ENCODE assay signal across 24 cellular contexts in genomic region chr20:20409326-20409725, GRCh38. TPM values are rescaled to one million over a fixed set of nuclear protein-coding genes. Genes with fewer than 3 reads are reported as not detected.
DNase-seq lines count a peak whose midpoint lies in the region; ATAC-seq, FAIRE-seq and TF ChIP-seq lines count a peak whose summit lies in the region.
"Had no signal": no experiment of that assay in that cellular context is flagged by ENCODE, and none has a peak within 500 bp of the region (broad histone marks: within the 10 kb centered on the region; RNA-seq: fewer than 3 reads in every experiment).

No MANE protein-coding gene starts in this region.

- H3K4ac ChIP-seq in H1 (replicated peaks; ENCODE audit: insufficient read length, low read depth, low read length) = no peak overlapping the region

- H3K36me3 ChIP-seq in WERI-Rb-1 (no peaks in the 10 kb centered on the region), H1 (ENCODE audit: control insufficient read depth in 2 of 4, insufficient read depth in 4 of 4, low read length in 3 of 4) (no peaks in the 10 kb centered on the region), thyroid gland (no peaks in the 10 kb centered on the region)

- no peak overlapping the region for H3K23ac ChIP-seq in H1 (ENCODE audit: insufficient read length)

- DNase-seq in activated CD4-positive, alpha-beta T cell treated with anti-CD3 and anti-CD28 coated beads for 36 hours = no peak
- no peak for DNase-seq in activated CD4-positive, alpha-beta T cell treated with anti-CD3 and anti-CD28 coated beads, Interleukin-2, amount 10 ng/mL, durations not matched to agents 7 days and 5 days
- DNase-seq in WERI-Rb-1 (peak; percentile 77), H1 (ENCODE audit: low read depth in 1 of 2, low spot score in 2 of 2) (no peak), thyroid gland (no peak)
- DNase-seq: ACHN; Caco-2; CD4-positive, alpha-beta T cell; DMS53; DND-41; EL; GM23248; H7; HFFc6 had no signal

- 91% methylated on average over 4 of the region's 4 CpGs; no CpG with 5 or more reads in 1 of the 2 experiments for WGBS in H1 (ENCODE audit: extremely low coverage in 1 of 2, insufficient coverage in 1 of 2, insufficient read length in 1 of 2, insufficient replicate concordance in 2 of 2, low coverage in 1 of 2, low lambda C conversion rate in 2 of 2, missing lambda C conversion rate in 1 of 2), 2 experiments
- WGBS in thyroid gland, 2 donors = 100% methylated on average over 4 of the region's 4 CpGs

- ATAC-seq in activated CD4-positive, alpha-beta T cell treated with anti-CD3 and anti-CD28 coated beads for 36 hours = no peak
- no peak for ATAC-seq in GM21390 (IDR thresholded peaks at IDR 0.05; ENCODE audit: unreplicated experiment)
- ATAC-seq: GM12878, HCT116 had no signal

- no peaks in the 10 kb centered on the region for H3K79me2 ChIP-seq in H1 (ENCODE audit: control insufficient read depth in 1 of 2, insufficient read depth in 2 of 2, low read length in 2 of 2)

- H3K56ac ChIP-seq in H1 (replicated peaks; ENCODE audit: insufficient read length, low read depth, low read length) = no peak overlapping the region

- peaks cover 41% of the 10 kb centered on the region for H3K4me1 Mint-ChIP-seq in activated CD4-positive, alpha-beta T cell treated with anti-CD3 and anti-CD28 coated beads for 36 hours
- peaks cover 1% of the 10 kb centered on the region for H3K4me1 Mint-ChIP-seq in activated CD4-positive, alpha-beta T cell treated with anti-CD3 and anti-CD28 coated beads, Interleukin-2, amount 10 ng/mL, durations not matched to agents 7 days and 5 days

- H4K20me1 ChIP-seq in H1 (replicated peaks in 1 of 2; ENCODE audit: control insufficient read depth in 1 of 2, insufficient read depth in 2 of 2, low read length in 2 of 2) = no peaks in the 10 kb centered on the region

- no peak overlapping the region for H2AK5ac ChIP-seq in H1 (ENCODE audit: low read depth, low read length)

- TF ChIP-seq POLR2A in H1 (IDR thresholded peaks at IDR 0.05; ENCODE audit: control extremely low read depth in 1 of 2, low read depth in 2 of 2, low read length in 2 of 2) (no peak), thyroid gland (IDR thresholded peaks at IDR 0.05) (no peak)

- no peaks in the 10 kb centered on the region for H3K79me1 ChIP-seq in H1 (ENCODE audit: low read depth, low read length)

- H2BK15ac ChIP-seq in H1 (ENCODE audit: low read length) = no peak overlapping the region

- H3K4me2 ChIP-seq in H1 (ENCODE audit: insufficient read depth in 1 of 2, low read depth in 2 of 2, low read length in 2 of 2) = no peak overlapping the region

- TF ChIP-seq CTCF in WERI-Rb-1 (IDR thresholded peaks at IDR 0.05; ENCODE audit: low read depth, low read length) = no peak
- no peak for TF ChIP-seq CTCF in H1 (IDR thresholded peaks at IDR 0.05; ENCODE audit: control extremely low read depth in 1 of 3, insufficient read depth in 1 of 3, low read depth in 1 of 3, low read length in 3 of 3)
- TF ChIP-seq CTCF in thyroid gland (IDR thresholded peaks at IDR 0.05) = no peak

- intact Hi-C loops in activated CD4-positive, alpha-beta T cell treated with anti-CD3 and anti-CD28 coated beads for 36 hours (cut with DNase I, micrococcal nuclease) = no loop called here
- intact Hi-C loops in thyroid gland (cut with DNase I) = no loop called here

- H2BK120ac ChIP-seq in H1 (replicated peaks; ENCODE audit: low read depth, low read length) = no peak overlapping the region

- H3K23me2 ChIP-seq in H1 (ENCODE audit: low read depth, low read length) = no peaks in the 10 kb centered on the region

- FAIRE-seq in H1 (lab: Jason Lieb, UNC) = peak; percentile 24
- FAIRE-seq: D721Med had no signal

- H4K91ac ChIP-seq in H1 (replicated peaks; ENCODE audit: insufficient read length, low read length) = no peak overlapping the region

- TF ChIP-seq EP300 in H1 (IDR thresholded peaks at IDR 0.05; ENCODE audit: borderline replicate concordance in 1 of 2, low read depth in 2 of 2, low read length in 2 of 2) = no peak

- peak overlapping the region; percentile 9 for H3K27ac Mint-ChIP-seq in activated CD4-positive, alpha-beta T cell treated with anti-CD3 and anti-CD28 coated beads for 36 hours
- H3K27ac Mint-ChIP-seq in activated CD4-positive, alpha-beta T cell treated with anti-CD3 and anti-CD28 coated beads, Interleukin-2, amount 10 ng/mL, durations not matched to agents 7 days and 5 days = no peak overlapping the region
- H3K27ac Mint-ChIP-seq: CD4-positive, alpha-beta T cell; HFFc6 had no signal

- no peak overlapping the region for H2BK5ac ChIP-seq in H1 (ENCODE audit: low read depth, low read length)

- H3K9me3 Mint-ChIP-seq in activated CD4-positive, alpha-beta T cell treated with anti-CD3 and anti-CD28 coated beads for 36 hours (ENCODE audit: low read depth) = no peaks in the 10 kb centered on the region
- no peaks in the 10 kb centered on the region for H3K9me3 Mint-ChIP-seq in activated CD4-positive, alpha-beta T cell treated with anti-CD3 and anti-CD28 coated beads, Interleukin-2, amount 10 ng/mL, durations not matched to agents 7 days and 5 days
- H3K9me3 Mint-ChIP-seq: CD4-positive, alpha-beta T cell; HFFc6 had no signal

- POLR2A ChIA-PET in activated CD4-positive, alpha-beta T cell treated with anti-CD3 and anti-CD28 coated beads for 36 hours (lab: Charles Lee) = no interaction called here
- POLR2A ChIA-PET in activated CD4-positive, alpha-beta T cell treated with anti-CD3 and anti-CD28 coated beads, Interleukin-2, amount 10 ng/mL, durations not matched to agents 7 days and 5 days (lab: Charles Lee) = no interaction called here
- POLR2A ChIA-PET in H1 (lab: Charles Lee; ENCODE audit: partially characterized antibody) = interaction anchor here (1.2 to 2.0 kb wide), 2 partner anchors 10 to 38 kb away, joined by 5 to 6 read pairs; no protein-coding TSS in a partner anchor

- H3K27me3 ChIP-seq in WERI-Rb-1 (ENCODE audit: insufficient read depth, low read depth, severe bottlenecking) (no peaks in the 10 kb centered on the region), H1 (replicated peaks in 1 of 4; ENCODE audit: control insufficient read depth in 3 of 4, extremely low read depth in 1 of 4, insufficient read depth in 3 of 4, low read length in 3 of 4) (no peaks in the 10 kb centered on the region), thyroid gland (no peaks in the 10 kb centered on the region)

- no peak overlapping the region for H2AFZ ChIP-seq in H1 (ENCODE audit: low read length)
- H2AFZ ChIP-seq: GM23248 had no signal

- H3K18ac ChIP-seq in H1 (ENCODE audit: extremely low read depth, low read length) = no peak overlapping the region

- H4K8ac ChIP-seq in H1 (ENCODE audit: extremely low read depth, insufficient read depth, low read length) = no peak overlapping the region

- CTCF ChIA-PET in activated CD4-positive, alpha-beta T cell treated with anti-CD3 and anti-CD28 coated beads for 36 hours (lab: Charles Lee) = interaction anchor here (0.7 to 1.8 kb wide), 5 partner anchors 9 to 83 kb away, joined by 3 to 5 read pairs (median 3); no protein-coding TSS in a partner anchor
- CTCF ChIA-PET in activated CD4-positive, alpha-beta T cell treated with anti-CD3 and anti-CD28 coated beads, Interleukin-2, amount 10 ng/mL, durations not matched to agents 7 days and 5 days (lab: Charles Lee) = no interaction called here
- CTCF ChIA-PET in H1 (lab: Charles Lee; ENCODE audit: partially characterized antibody) = interaction anchor here (0.8 to 3.3 kb wide), 6 partner anchors 16 to 226 kb away, joined by 3 to 17 read pairs (median 5); no protein-coding TSS in a partner anchor

- H3K27ac ChIP-seq in WERI-Rb-1 = peak overlapping the region; percentile 95
- H3K27ac ChIP-seq in H1 (ENCODE audit: low read depth, low read length) = no peak overlapping the region
- no peak overlapping the region for H3K27ac ChIP-seq in thyroid gland
- H3K27ac ChIP-seq: C4-2B, GM23248, HL-60 had no signal

- no peak overlapping the region for H3K4me3 Mint-ChIP-seq in activated CD4-positive, alpha-beta T cell treated with anti-CD3 and anti-CD28 coated beads for 36 hours
- no peak overlapping the region for H3K4me3 Mint-ChIP-seq in activated CD4-positive, alpha-beta T cell treated with anti-CD3 and anti-CD28 coated beads, Interleukin-2, amount 10 ng/mL, durations not matched to agents 7 days and 5 days
- H3K4me3 Mint-ChIP-seq: CD4-positive, alpha-beta T cell; HFFc6 had no signal

- no peak overlapping the region for H2BK20ac ChIP-seq in H1 (ENCODE audit: low read length)

- H3K27me3 Mint-ChIP-seq in activated CD4-positive, alpha-beta T cell treated with anti-CD3 and anti-CD28 coated beads for 36 hours = no peaks in the 10 kb centered on the region
- H3K27me3 Mint-ChIP-seq in activated CD4-positive, alpha-beta T cell treated with anti-CD3 and anti-CD28 coated beads, Interleukin-2, amount 10 ng/mL, durations not matched to agents 7 days and 5 days = no peaks in the 10 kb centered on the region
- H3K27me3 Mint-ChIP-seq: CD4-positive, alpha-beta T cell had no signal

- no peak overlapping the region for H3K14ac ChIP-seq in H1 (ENCODE audit: insufficient read length)

- H3K36me3 Mint-ChIP-seq in activated CD4-positive, alpha-beta T cell treated with anti-CD3 and anti-CD28 coated beads for 36 hours (ENCODE audit: low read depth) = peaks cover 22% of the 10 kb centered on the region
- H3K36me3 Mint-ChIP-seq in activated CD4-positive, alpha-beta T cell treated with anti-CD3 and anti-CD28 coated beads, Interleukin-2, amount 10 ng/mL, durations not matched to agents 7 days and 5 days (ENCODE audit: low read depth) = no peaks in the 10 kb centered on the region

- TF ChIP-seq RAD21 in H1 (IDR thresholded peaks at IDR 0.05 in 1 of 2, conservative IDR thresholded peaks at IDR 0.05 in 1 of 2; ENCODE audit: low read depth in 2 of 2, low read length in 2 of 2) = no peak

- H3K4me3 ChIP-seq in WERI-Rb-1 (ENCODE audit: low read depth, low read length) (no peak overlapping the region), H1 (ENCODE audit: extremely low read depth in 1 of 4, insufficient read depth in 2 of 4, low read depth in 3 of 4, low read length in 4 of 4) (no peak overlapping the region), thyroid gland (replicated peaks in 1 of 3) (no peak overlapping the region)
- H3K4me3 ChIP-seq: GM12878, GM23248 had no signal

- H2BK12ac ChIP-seq in H1 (ENCODE audit: low read depth, low read length) = no peak overlapping the region

- H3K4me1 ChIP-seq in H1 (replicated peaks in 1 of 4; ENCODE audit: control insufficient read depth in 3 of 4, insufficient read depth in 4 of 4, low read length in 3 of 4) (peaks cover 0 to 18% (median 11%) of the 10 kb centered on the region in 4 experiments; a peak in 5 of 7 replicates), thyroid gland (no peaks in the 10 kb centered on the region)
- H3K4me1 ChIP-seq: Caco-2 had no signal

- H3K9ac ChIP-seq in H1 (replicated peaks in 1 of 4; ENCODE audit: extremely low read depth in 1 of 4, low read depth in 3 of 4, low read length in 3 of 4) = no peak overlapping the region
- H3K9ac ChIP-seq: GM23248 had no signal

- H4K5ac ChIP-seq in H1 (ENCODE audit: insufficient read length, low read depth, low read length) = no peak overlapping the region

- no peaks in the 10 kb centered on the region for H3K9me3 ChIP-seq in WERI-Rb-1 (ENCODE audit: severe bottlenecking)
- no peaks in the 10 kb centered on the region for H3K9me3 ChIP-seq in H1 (ENCODE audit: insufficient read depth in 2 of 2, low read depth in 1 of 2, low read length in 1 of 2)
- no peaks in the 10 kb centered on the region for H3K9me3 ChIP-seq in thyroid gland
- H3K9me3 ChIP-seq: Caco-2 had no signal

RNA-seq across cellular contexts. Expression of gene INSM1, which starts 41.4 kb away (rescaled TPM):
- total RNA-seq in activated CD4-positive, alpha-beta T cell treated with anti-CD3 and anti-CD28 coated beads for 36 hours = 1 to 10 TPM; 6.1 to 6.8 TPM
- not detected for total RNA-seq in activated CD4-positive, alpha-beta T cell treated with anti-CD3 and anti-CD28 coated beads, Interleukin-2, amount 10 ng/mL, durations not matched to agents 7 days and 5 days
- total RNA-seq in H1 (2021; fragmentation: NEBNext Ultra II Directional; extraction: Animal tissue kit (Norgen Biotek cat#: 25700)) = 2.5 and 2.9 TPM in 2 replicates
- polyA plus RNA-seq in H1 (2011; rRNA removed) = 0.86 and 1.4 TPM in 2 replicates
- polyA plus RNA-seq in H1 (2011; cell fraction: cytosol; rRNA removed) = 1.1 TPM
- polyA plus RNA-seq in H1 (2011; cell fraction: nucleus; rRNA removed) = 1.2 TPM
- 1.5 to 2.3 TPM (median 2.0 TPM) in 4 replicates for polyA plus RNA-seq in H1 (2012, experiment 1 of 2)
- 2.3 TPM for polyA plus RNA-seq in H1 (2012, experiment 2 of 2)
- 1.3 TPM for polyA plus RNA-seq in H1 (2013, experiment 1 of 2)
- polyA plus RNA-seq in H1 (2013, experiment 2 of 2) = 1.3 TPM
- 0.29 and 0.35 TPM in 2 replicates for polyA minus RNA-seq in H1 (2011; rRNA and poly(A)+ RNA removed)
- 0.73 TPM for polyA minus RNA-seq in H1 (2011; cell fraction: cytosol; rRNA and poly(A)+ RNA removed)
- polyA minus RNA-seq in H1 (2011; cell fraction: nucleus; rRNA and poly(A)+ RNA removed) = 2.8 TPM
- total RNA-seq in thyroid gland = under 1 TPM in 1 of 4 donors, not detected in 3; 0.49 TPM
- total RNA-seq: A172; Caco-2; CD4-positive, alpha-beta T cell; G401; GM23248; HFFc6; HT1080 had no signal
- polyA plus RNA-seq: BJ, GM23248 had no signal
